ENCODE assay signal across 19 cellular contexts in genomic region chr21:18000961-18001522, GRCh38.
"Had no signal": no experiment of that assay in that cellular context is flagged by ENCODE, and none has a peak within 500 bp of the region (broad histone marks: within the 10 kb centered on the region; RNA-seq: fewer than 3 reads in every experiment).

No MANE protein-coding gene starts in this region.

- H3K9me3 Mint-ChIP-seq: T-helper 1 cell treated with Interleukin-12 subunit alpha and Interleukin-12 subunit beta and Interleukin-4 antibody, amounts not matched to agents 30 μg/mL and 1 μg/mL, for 36 hours had no signal

- DNase-seq: activated CD4-positive, alpha-beta T cell treated with anti-CD3 and anti-CD28 coated beads, Interleukin-2, amount 50 U/mL, for 48 hours; activated CD4-positive, CD25-positive, alpha-beta regulatory T cell treated with anti-CD3 and anti-CD28 coated beads, Interleukin-2, amount 50 U/mL, for 72 hours; activated CD8-positive, alpha-beta memory T cell treated with anti-CD3 and anti-CD28 coated beads, Interleukin-2, amount 10 ng/mL, durations not matched to agents 7 days and 5 days; activated effector memory CD4-positive, alpha-beta T cell treated with Interleukin-2 at 50 U/mL for 16 hours; activated T-cell treated with anti-CD3 and anti-CD28 coated beads, Interleukin-2, amount 50 U/mL, for 24 hours; amniotic stem cell; body of pancreas; central memory CD4-positive, alpha-beta T cell; cortex of kidney; effector CD8-positive, alpha-beta T cell; gastrocnemius medialis; kidney; left ventricle myocardium inferior; mesendoderm; pancreas; trophoblast cell had no signal

- H3K27ac Mint-ChIP-seq: activated CD8-positive, alpha-beta memory T cell treated with anti-CD3 and anti-CD28 coated beads, Interleukin-2, amount 10 ng/mL, durations not matched to agents 7 days and 5 days; activated naive CD4-positive, alpha-beta T cell treated with anti-CD3 and anti-CD28 coated beads, Interleukin-2, amount 50 U/mL, for 72 hours; activated T-cell treated with anti-CD3 and anti-CD28 coated beads, Interleukin-2, amount 50 U/mL, for 24 hours; stimulated activated memory B cell treated with anti-CD40 and anti-IgM and Interleukin-4, amounts not matched to agents 10 μg/mL and 1 μg/mL and 100 μg/mL, for 72 hours; T-helper 1 cell treated with Interleukin-12 subunit alpha and Interleukin-12 subunit beta and Interleukin-4 antibody, amounts not matched to agents 30 μg/mL and 1 μg/mL, for 36 hours had no signal

- FAIRE-seq: kidney, pancreas had no signal

- H3K36me3 Mint-ChIP-seq: activated CD8-positive, alpha-beta memory T cell treated with anti-CD3 and anti-CD28 coated beads, Interleukin-2, amount 10 ng/mL, durations not matched to agents 7 days and 5 days; activated naive CD4-positive, alpha-beta T cell treated with anti-CD3 and anti-CD28 coated beads, Interleukin-2, amount 50 U/mL, for 72 hours; stimulated activated memory B cell treated with anti-CD40 and anti-IgM and Interleukin-4, amounts not matched to agents 10 μg/mL and 1 μg/mL and 100 μg/mL, for 72 hours had no signal

- H3K4me3 Mint-ChIP-seq: activated CD8-positive, alpha-beta memory T cell treated with anti-CD3 and anti-CD28 coated beads, Interleukin-2, amount 10 ng/mL, durations not matched to agents 7 days and 5 days; activated T-cell treated with anti-CD3 and anti-CD28 coated beads, Interleukin-2, amount 50 U/mL, for 24 hours; stimulated activated memory B cell treated with anti-CD40 and anti-IgM and Interleukin-4, amounts not matched to agents 10 μg/mL and 1 μg/mL and 100 μg/mL, for 72 hours; T-helper 1 cell treated with Interleukin-12 subunit alpha and Interleukin-12 subunit beta and Interleukin-4 antibody, amounts not matched to agents 30 μg/mL and 1 μg/mL, for 36 hours had no signal

- H3K27me3 Mint-ChIP-seq: activated CD8-positive, alpha-beta memory T cell treated with anti-CD3 and anti-CD28 coated beads, Interleukin-2, amount 10 ng/mL, durations not matched to agents 7 days and 5 days; activated T-cell treated with anti-CD3 and anti-CD28 coated beads, Interleukin-2, amount 50 U/mL, for 24 hours; stimulated activated memory B cell treated with anti-CD40 and anti-IgM and Interleukin-4, amounts not matched to agents 10 μg/mL and 1 μg/mL and 100 μg/mL, for 72 hours had no signal

- H3K4me1 Mint-ChIP-seq: activated CD8-positive, alpha-beta memory T cell treated with anti-CD3 and anti-CD28 coated beads, Interleukin-2, amount 10 ng/mL, durations not matched to agents 7 days and 5 days; stimulated activated memory B cell treated with anti-CD40 and anti-IgM and Interleukin-4, amounts not matched to agents 10 μg/mL and 1 μg/mL and 100 μg/mL, for 72 hours had no signal
